ENCODE assay signal across 33 cellular contexts in the genomic region with DNA sequence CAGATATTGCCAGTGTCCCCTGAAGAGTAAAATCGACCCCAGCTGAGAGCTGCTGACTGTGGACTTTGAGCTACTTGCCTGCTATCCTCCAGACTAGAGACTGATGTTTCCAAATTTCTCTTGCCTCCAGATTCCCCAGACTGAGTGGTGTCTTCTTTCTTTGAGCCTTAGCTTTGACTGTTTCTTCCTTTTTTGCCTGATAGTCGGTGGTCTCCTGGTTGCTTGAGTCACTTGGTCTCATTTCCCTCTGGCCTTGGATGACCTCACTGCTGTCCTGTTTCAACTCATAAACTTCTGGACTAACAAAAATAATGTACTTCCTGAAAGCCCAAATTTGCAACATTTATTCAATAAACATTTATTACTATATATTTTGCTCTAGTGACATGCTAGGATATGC. TPM values are rescaled to one million over a fixed set of nuclear protein-coding genes. Genes with fewer than 3 reads are reported as not detected.
DNase-seq lines count a peak whose midpoint lies in the region; ATAC-seq and TF ChIP-seq lines count a peak whose summit lies in the region.
"Had no signal": no experiment of that assay in that cellular context is flagged by ENCODE, and none has a peak within 500 bp of the region (broad histone marks: within the 10 kb centered on the region; RNA-seq: fewer than 3 reads in every experiment).

No MANE protein-coding gene starts in this region.

- intact Hi-C loops in PC-9 (cut with micrococcal nuclease; ENCODE audit: unreplicated experiment) = loop anchor here (2.0 kb wide), 1 partner anchor 65 kb away; the partner anchor contains the start of gene MTF2

- ATAC-seq in GM21515 (IDR thresholded peaks at IDR 0.05; ENCODE audit: unreplicated experiment) = peak; percentile 10
- no peak for ATAC-seq in GM18873 (IDR thresholded peaks at IDR 0.05; ENCODE audit: low FRiP score, unreplicated experiment)
- ATAC-seq in GM18868 (IDR thresholded peaks at IDR 0.05; ENCODE audit: unreplicated experiment) = no peak
- ATAC-seq in SK-N-SH treated with all-trans-retinoic acid at 6 μM for 48 hours = no peak; the same call in 2 of the 3 replicates
- ATAC-seq: activated CD4-positive, CD25-positive, alpha-beta regulatory T cell treated with anti-CD3 and anti-CD28 coated beads, Interleukin-2, amount 50 U/mL, for 24 hours; activated T-helper 17 cell treated with anti-CD3 and anti-CD28 coated beads, Interleukin-2, amount 50 U/mL, for 72 hours; gastroesophageal sphincter; GM23338; left colon; right cardiac atrium; stimulated activated memory B cell treated with anti-CD40 and anti-IgM and Interleukin-4, amounts not matched to agents 10 μg/mL and 1 μg/mL and 100 μg/mL, for 72 hours; T-cell had no signal

- H2AFZ ChIP-seq in MM.1S (ENCODE audit: low read length) (no peak overlapping the region), PC-9 (peak overlapping the region; percentile 17; the same call in 1 of the 2 replicates)
- H2AFZ ChIP-seq: GM23338, neural progenitor cell, parathyroid adenoma had no signal

- H3K4me1 ChIP-seq in MM.1S (ENCODE audit: low read length) (peaks cover 18% of the 10 kb centered on the region), PC-9 (replicated peaks; ENCODE audit: insufficient read depth) (peaks cover 64% of the 10 kb centered on the region)
- H3K4me1 ChIP-seq: breast epithelium, esophagus squamous epithelium, parathyroid adenoma, upper lobe of left lung had no signal

- POLR2A ChIA-PET in PC-9 (lab: Charles Lee; ENCODE audit: unreplicated experiment) = no interaction called here

- CTCF ChIA-PET in PC-9 (lab: Charles Lee) = interaction anchor here (0.6 kb wide), 1 partner anchor 823 kb away, joined by 3 read pairs; no protein-coding TSS in a partner anchor

- no peaks in the 10 kb centered on the region for H3K4me1 Mint-ChIP-seq in neural crest cell
- H3K4me1 Mint-ChIP-seq: neural progenitor cell, T-cell had no signal

- DNase-seq in MM.1S (no peak), PC-9 (no peak), neural crest cell (ENCODE audit: low read depth, low spot score) (no peak), cerebellar cortex (ENCODE audit: low spot score) (no peak)
- DNase-seq: activated CD4-positive, alpha-beta memory T cell treated with anti-CD3 and anti-CD28 coated beads, Interleukin-2, amount 10 ng/mL, durations not matched to agents 7 days and 5 days; activated CD8-positive, alpha-beta memory T cell treated with anti-CD3 and anti-CD28 coated beads, Interleukin-2, amount 50 U/mL, for 48 hours; activated naive CD4-positive, alpha-beta T cell treated with anti-CD3 and anti-CD28 coated beads, Interleukin-2, amount 50 U/mL, for 16 hours; amygdala; DMS79 treated with DMSO at 0.1 percent for 48 hours; endodermal cell; esophagus squamous epithelium; hippocampal formation; left colon; mammary epithelial cell; NCI-H510A; right cardiac atrium; stimulated activated CD4-positive, alpha-beta T cell treated with anti-CD3 and anti-CD28 coated beads, Interleukin-4, amount 100 ng/mL, for 24 hours; T-cell; upper lobe of left lung had no signal

- H3K9me3 ChIP-seq in MM.1S (replicated peaks; ENCODE audit: insufficient read depth, low read length) (no peaks in the 10 kb centered on the region), PC-9 (ENCODE audit: insufficient read depth, low read depth) (no peaks in the 10 kb centered on the region)
- H3K9me3 ChIP-seq: BLaER1, breast epithelium, esophagus squamous epithelium, gastroesophageal sphincter, SJSA1, upper lobe of left lung had no signal

- H3K9me3 Mint-ChIP-seq in neural crest cell = no peaks in the 10 kb centered on the region
- H3K9me3 Mint-ChIP-seq: activated CD4-positive, alpha-beta memory T cell treated with anti-CD3 and anti-CD28 coated beads, Interleukin-2, amount 10 ng/mL, durations not matched to agents 7 days and 5 days; activated T-helper 17 cell treated with anti-CD3 and anti-CD28 coated beads, Interleukin-2, amount 50 U/mL, for 72 hours; endodermal cell; GM23338; neural progenitor cell; stimulated activated memory B cell treated with anti-CD40 and anti-IgM and Interleukin-4, amounts not matched to agents 10 μg/mL and 1 μg/mL and 100 μg/mL, for 72 hours; T-cell had no signal

- no peaks in the 10 kb centered on the region for H3K36me3 ChIP-seq in MM.1S (replicated peaks; ENCODE audit: insufficient read depth, low read length)
- no peaks in the 10 kb centered on the region for H3K36me3 ChIP-seq in PC-9 (ENCODE audit: low read depth)
- H3K36me3 ChIP-seq: BLaER1, breast epithelium, esophagus squamous epithelium, gastroesophageal sphincter, neural progenitor cell, SJSA1, upper lobe of left lung had no signal

- TF ChIP-seq CTCF in MM.1S (IDR thresholded peaks at IDR 0.05; ENCODE audit: low read length) (no peak), PC-9 (conservative IDR thresholded peaks at IDR 0.05) (no peak), neural crest cell (conservative IDR thresholded peaks at IDR 0.05) (no peak)

- no peaks in the 10 kb centered on the region for H3K9me2 ChIP-seq in MM.1S (replicated peaks; ENCODE audit: insufficient read depth, low read length)
- no peaks in the 10 kb centered on the region for H3K9me2 ChIP-seq in PC-9 (ENCODE audit: insufficient read depth)

- BruUV-seq in PC-9 (replicated peaks; lab: Mats Ljungman, UMichigan) = no TSS peak

- peaks cover 12% of the 10 kb centered on the region for H3F3A ChIP-seq in MM.1S (ENCODE audit: insufficient read depth, low read length)
- peaks cover 45% of the 10 kb centered on the region for H3F3A ChIP-seq in PC-9 (ENCODE audit: insufficient read depth, low read depth)

- H3K36me3 Mint-ChIP-seq in neural crest cell (ENCODE audit: low read depth) = no peaks in the 10 kb centered on the region
- H3K36me3 Mint-ChIP-seq: neural progenitor cell; stimulated activated memory B cell treated with anti-CD40 and anti-IgM and Interleukin-4, amounts not matched to agents 10 μg/mL and 1 μg/mL and 100 μg/mL, for 72 hours; T-cell had no signal

- peak overlapping the region; percentile 30 for H3K27ac Mint-ChIP-seq in neural crest cell (ENCODE audit: unreplicated experiment)
- H3K27ac Mint-ChIP-seq: activated CD4-positive, alpha-beta memory T cell treated with anti-CD3 and anti-CD28 coated beads, Interleukin-2, amount 10 ng/mL, durations not matched to agents 7 days and 5 days; activated T-helper 17 cell treated with anti-CD3 and anti-CD28 coated beads, Interleukin-2, amount 50 U/mL, for 72 hours; endodermal cell; GM23338; neural progenitor cell; stimulated activated memory B cell treated with anti-CD40 and anti-IgM and Interleukin-4, amounts not matched to agents 10 μg/mL and 1 μg/mL and 100 μg/mL, for 72 hours; T-cell had no signal

- H3K27me3 ChIP-seq in MM.1S (replicated peaks; ENCODE audit: insufficient read depth, low read length) (no peaks in the 10 kb centered on the region), PC-9 (ENCODE audit: insufficient read depth, low read depth) (no peaks in the 10 kb centered on the region)
- H3K27me3 ChIP-seq: BLaER1, breast epithelium, neural progenitor cell, upper lobe of left lung had no signal

- H3K4me2 ChIP-seq in MM.1S (ENCODE audit: low read depth, low read length) (peak overlapping the region; percentile 63), PC-9 (peak overlapping the region; percentile 70)
- H3K4me2 ChIP-seq: BLaER1, GM23338, neural progenitor cell had no signal

- H4K20me1 ChIP-seq in MM.1S (ENCODE audit: insufficient read depth, low read length) (no peaks in the 10 kb centered on the region), PC-9 (ENCODE audit: insufficient read depth) (no peaks in the 10 kb centered on the region)
- H4K20me1 ChIP-seq: BLaER1 had no signal

- no peaks in the 10 kb centered on the region for H3K79me2 ChIP-seq in MM.1S (ENCODE audit: low read length)
- no peaks in the 10 kb centered on the region for H3K79me2 ChIP-seq in PC-9 (ENCODE audit: low read depth)
- H3K79me2 ChIP-seq: parathyroid adenoma had no signal

- no peak overlapping the region for H3K9ac ChIP-seq in MM.1S (ENCODE audit: low read length)
- H3K9ac ChIP-seq: BLaER1, neural progenitor cell, parathyroid adenoma had no signal

- peak overlapping the region; percentile 62; the same call in 1 of the 2 replicates for H3K27ac ChIP-seq in MM.1S (ENCODE audit: low read length)
- H3K27ac ChIP-seq in PC-9 = peak overlapping the region; percentile 93
- H3K27ac ChIP-seq: BLaER1, breast epithelium, esophagus squamous epithelium, gastroesophageal sphincter, neural progenitor cell, parathyroid adenoma, SJSA1, upper lobe of left lung had no signal

- H3K4me3 ChIP-seq in MM.1S (ENCODE audit: low read length) = no peak overlapping the region
- H3K4me3 ChIP-seq in PC-9 = no peak overlapping the region
- H3K4me3 ChIP-seq: BLaER1, breast epithelium, esophagus squamous epithelium, gastroesophageal sphincter, GM23338, neural progenitor cell, SJSA1, upper lobe of left lung had no signal

- peaks cover 20% of the 10 kb centered on the region for H3K27me3 Mint-ChIP-seq in neural crest cell (ENCODE audit: low read depth)
- H3K27me3 Mint-ChIP-seq: stimulated activated memory B cell treated with anti-CD40 and anti-IgM and Interleukin-4, amounts not matched to agents 10 μg/mL and 1 μg/mL and 100 μg/mL, for 72 hours had no signal

- H3K4me3 Mint-ChIP-seq in neural crest cell = no peak overlapping the region
- H3K4me3 Mint-ChIP-seq: activated CD4-positive, alpha-beta memory T cell treated with anti-CD3 and anti-CD28 coated beads, Interleukin-2, amount 10 ng/mL, durations not matched to agents 7 days and 5 days; activated T-helper 17 cell treated with anti-CD3 and anti-CD28 coated beads, Interleukin-2, amount 50 U/mL, for 72 hours; endodermal cell; GM23338; neural progenitor cell; stimulated activated memory B cell treated with anti-CD40 and anti-IgM and Interleukin-4, amounts not matched to agents 10 μg/mL and 1 μg/mL and 100 μg/mL, for 72 hours; T-cell had no signal

TF ChIP-seq in SK-N-SH treated with all-trans-retinoic acid at 6 μM for 48 hours, 23 proteins besides CTCF, POLR2A, EP300 and RAD21 (continues in another document):
- TF ChIP-seq SNAI2 (CRISPR knock-in tag; IDR thresholded peaks at IDR 0.05) = no peak

RNA-seq across cellular contexts. Expression of gene DIPK1A, which starts 52.9 kb away (rescaled TPM):
- total RNA-seq in PC-9 (2021) (10.5 and 11.2 TPM in 2 replicates), neural crest cell (2.0 and 2.3 TPM in 2 replicates)
